10 cellular contexts compared by ENCODE assay signal in the genomic region with DNA sequence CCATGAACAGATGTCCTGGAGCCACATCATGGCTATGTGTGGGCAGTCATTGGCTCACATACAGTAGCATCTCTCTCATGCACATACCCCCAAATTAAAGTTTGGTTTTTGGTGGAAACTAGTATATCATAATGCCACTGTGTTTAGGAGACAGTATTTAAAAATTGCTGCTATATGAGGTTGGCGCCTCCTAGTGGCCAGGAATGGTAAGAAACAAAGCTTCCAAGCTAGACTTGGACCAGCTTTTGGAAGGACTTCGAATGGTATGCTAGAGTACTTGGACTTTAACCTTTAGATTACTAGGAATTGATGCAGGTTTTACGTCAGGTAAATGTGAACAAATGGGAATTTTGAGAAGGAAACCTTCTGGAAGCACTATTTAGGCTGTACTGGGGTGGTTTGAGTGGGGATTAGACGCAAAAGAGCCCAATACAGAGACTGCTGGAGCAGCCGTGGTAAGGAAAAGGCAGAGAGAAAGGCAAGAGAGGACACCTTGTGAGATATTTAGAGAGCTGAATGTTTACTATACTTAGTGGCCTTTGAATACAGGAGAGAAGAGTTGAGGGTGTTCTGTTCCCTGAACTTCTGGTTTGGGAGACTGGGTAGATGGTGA. TPM values are rescaled to one million over a fixed set of nuclear protein-coding genes. Genes with fewer than 3 reads are reported as not detected.
DNase-seq lines count a peak whose midpoint lies in the region; ATAC-seq and TF ChIP-seq lines count a peak whose summit lies in the region.
"Had no signal": no experiment of that assay in that cellular context is flagged by ENCODE, and none has a peak within 500 bp of the region (broad histone marks: within the 10 kb centered on the region; RNA-seq: fewer than 3 reads in every experiment).

No MANE protein-coding gene starts in this region.

- no peak overlapping the region for H3K9ac ChIP-seq in liver (ENCODE audit: low read depth in 1 of 2, low read length in 2 of 2)

- H3K36me3 ChIP-seq in liver (ENCODE audit: control insufficient read depth in 4 of 4, insufficient read depth in 3 of 4, low read depth in 1 of 4, low read length in 3 of 4) (no peaks in the 10 kb centered on the region), tibial nerve (no peaks in the 10 kb centered on the region)

- peak; percentile 77 for ATAC-seq in GM18498 (IDR thresholded peaks at IDR 0.05; ENCODE audit: unreplicated experiment)
- ATAC-seq in HG02970 (IDR thresholded peaks at IDR 0.05; ENCODE audit: low FRiP score, unreplicated experiment) = peak; percentile 82

- H3K9me3 ChIP-seq in liver (ENCODE audit: control insufficient read depth in 4 of 4, low read length in 3 of 4) (no peaks in the 10 kb centered on the region), tibial nerve (peaks cover 0 to 5% (median 0%) of the 10 kb centered on the region in 4 donors)

- TF ChIP-seq CTCF in C4-2B (conservative IDR thresholded peaks at IDR 0.05) (peak; percentile 91), astrocyte of the cerebellum (IDR thresholded peaks at IDR 0.05; ENCODE audit: low read depth, low read length, missing control alignments) (peak; percentile 71), liver (IDR thresholded peaks at IDR 0.05; ENCODE audit: low read depth, low read length, missing input control) (peak; percentile 52), tibial nerve (IDR thresholded peaks at IDR 0.05) (peak; percentile 17 to 47 (median 35))

- H3K27ac ChIP-seq in C4-2B = no peak overlapping the region
- no peak overlapping the region for H3K27ac ChIP-seq in liver (ENCODE audit: low read depth in 1 of 2, low read length in 2 of 2)
- H3K27ac ChIP-seq in tibial nerve = no peak overlapping the region
- H3K27ac ChIP-seq: skin epidermis had no signal

- TF ChIP-seq RAD21 in liver (IDR thresholded peaks at IDR 0.05) = peak; percentile 56 to 74

- H3K4me3 ChIP-seq in astrocyte of the cerebellum (ENCODE audit: low read depth, low read length) = no peak overlapping the region
- H3K4me3 ChIP-seq in liver (ENCODE audit: low read depth in 1 of 3, low read length in 3 of 3) = no peak overlapping the region
- H3K4me3 ChIP-seq in tibial nerve = no peak overlapping the region
- H3K4me3 ChIP-seq: skin epidermis had no signal

- TF ChIP-seq POLR2A in tibial nerve (IDR thresholded peaks at IDR 0.05) = no peak

- no peaks in the 10 kb centered on the region for H3K4me1 ChIP-seq in liver (ENCODE audit: control insufficient read depth in 4 of 4, insufficient read depth in 4 of 4, low read length in 3 of 4)
- no peaks in the 10 kb centered on the region for H3K4me1 ChIP-seq in tibial nerve

- in situ Hi-C loops in astrocyte of the cerebellum (cut with HindIII; ENCODE audit: low sequenced_read_pairs) = no loop called here
- in situ Hi-C loops in G401 (cut with HindIII; ENCODE audit: low sequenced_read_pairs) = no loop called here

- TF ChIP-seq EP300 in tibial nerve (IDR thresholded peaks at IDR 0.05) = no peak

- 27% methylated on average over 5 of the region's 5 CpGs for WGBS in liver
- WGBS in tibial nerve, 2 donors = 46 to 54% methylated on average over 5 of the region's 5 CpGs

- peak; percentile 59 for DNase-seq in RPMI8226
- DNase-seq in astrocyte of the cerebellum (ENCODE audit: low read depth) = no peak
- DNase-seq in tibial nerve (ENCODE audit: low spot score in 2 of 2) = peak; percentile 43 to 59
- no peak for DNase-seq in G401 (ENCODE audit: low spot score)

- H3K27me3 ChIP-seq in liver (ENCODE audit: control insufficient read depth in 4 of 4, insufficient read depth in 4 of 4, low read length in 3 of 4) = peaks cover 0 to 3% (median 0%) of the 10 kb centered on the region in 4 donors
- no peaks in the 10 kb centered on the region for H3K27me3 ChIP-seq in tibial nerve

TF ChIP-seq in liver, 16 proteins besides CTCF, POLR2A, EP300 and RAD21:
- TF ChIP-seq NR2F2 (IDR thresholded peaks at IDR 0.05) (no peak), RXRA (IDR thresholded peaks at IDR 0.05) (no peak), JUND (IDR thresholded peaks at IDR 0.05) (no peak), SP1 (IDR thresholded peaks at IDR 0.05) (no peak), EGR1 (IDR thresholded peaks at IDR 0.05; ENCODE audit: low read depth in 2 of 2) (no peak), HNF4A (conservative IDR thresholded peaks at IDR 0.05) (peak; percentile 46 to 92), HNF4G (IDR thresholded peaks at IDR 0.05) (peak; percentile 68), TAF1 (conservative IDR thresholded peaks at IDR 0.05) (no peak)
- TF ChIP-seq, protein P1, sequence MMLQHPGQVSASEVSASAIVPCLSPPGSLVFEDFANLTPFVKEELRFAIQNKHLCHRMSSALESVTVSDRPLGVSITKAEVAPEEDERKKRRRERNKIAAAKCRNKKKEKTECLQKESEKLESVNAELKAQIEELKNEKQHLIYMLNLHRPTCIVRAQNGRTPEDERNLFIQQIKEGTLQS (IDR thresholded peaks at IDR 0.05) = no peak

RNA-seq across cellular contexts. Expression of a gene that starts 23.8 kb away (rescaled TPM):
- total RNA-seq in liver (1 to 10 TPM in 1 of 2 donors, under 1 TPM in 1; under 0.01 to 3.3 TPM), tibial nerve (1 to 10 TPM in 1 of 4 donors, under 1 TPM in 3; 0.20 to 2.6 (median 0.57) TPM)
- polyA plus RNA-seq in liver = under 1 TPM; 0.16 to 0.54 TPM
- total RNA-seq in G401 (2014; rRNA removed; shearing (Covaris generic)) = 0.07 TPM in 1 of 2 replicates, not detected in the other
- total RNA-seq: T-helper 1 cell treated with Interleukin-12 subunit alpha and Interleukin-12 subunit beta and Interleukin-4 antibody, amounts not matched to agents 30 ng/mL and 1 ng/mL, for 36 hours had no signal

Comparison
In these comparisons a context has a peak if more than half of its experiments do, and no peak if none do; other contexts are left out.
1. CTCF ChIP-seq: peak in every context shown above with its lines; median percentile 91 in C4-2B; 71 in astrocyte of the cerebellum; 52 in liver; 35 in tibial nerve.
2. DNase-seq: peak in RPMI8226 (single experiment) and tibial nerve (2 of 2); none in astrocyte of the cerebellum (single experiment) and G401 (single experiment).